In the genomic region with DNA sequence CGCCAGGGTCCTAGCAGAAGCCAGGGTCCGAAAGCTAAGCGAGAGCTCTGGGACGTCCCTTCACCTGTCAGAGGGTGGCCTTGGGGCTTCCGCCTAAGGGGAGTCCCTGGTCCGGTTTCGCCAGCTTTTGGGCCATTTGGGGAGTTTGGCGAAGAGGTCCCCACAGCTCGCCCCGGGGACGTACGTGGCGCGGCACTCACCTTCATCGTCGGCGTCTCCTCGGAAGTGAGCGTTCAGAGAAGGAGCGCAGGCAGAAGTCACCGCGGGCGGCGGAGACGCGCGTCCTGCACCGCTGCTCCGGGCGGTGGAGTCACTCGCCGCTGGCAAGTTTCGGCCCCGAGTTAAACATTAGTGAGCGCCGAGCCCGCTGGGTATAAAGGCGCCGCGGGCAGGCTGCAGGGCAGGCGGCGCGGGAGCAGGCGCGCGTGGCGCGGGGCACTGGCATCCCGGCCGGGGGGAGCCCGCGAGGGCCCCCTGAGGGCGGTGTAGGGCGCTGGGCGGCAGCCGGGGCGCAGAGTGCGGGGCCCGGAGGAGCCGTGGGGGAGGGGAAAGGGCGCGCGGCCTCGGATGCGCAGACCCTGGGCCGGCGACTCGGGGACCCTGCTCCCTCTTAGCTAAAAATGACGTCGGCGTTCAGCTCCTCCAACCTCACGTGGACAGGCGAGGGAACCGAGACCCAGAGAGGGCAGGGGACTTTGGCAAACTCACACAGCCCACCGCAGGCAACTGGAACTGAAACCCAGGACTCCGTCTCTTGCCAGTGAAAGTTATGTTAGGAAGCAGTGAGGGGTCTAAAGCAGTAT, we compare ENCODE assay signal across 1 cellular context.
TF ChIP-seq lines count a peak whose summit lies in the region.

A gene (minus strand): TSS at position 440 of the 803 bp plus-strand sequence. CDS start 234 bp downstream, at position 206.

TF ChIP-seq in HepG2, 621 proteins besides CTCF, POLR2A, EP300 and RAD21 (continued from another document and continues in another):
- TF ChIP-seq ZNF777 (CRISPR knock-in tag; IDR thresholded peaks at IDR 0.05) (peak; percentile 93), KDM3A (CRISPR knock-in tag; IDR thresholded peaks at IDR 0.05; ENCODE audit: low read depth) (0 out of 2 replicates have a peak, but pooled peaks have one; percentile 59), ZNF12 (CRISPR knock-in tag; IDR thresholded peaks at IDR 0.05) (no peak), NR2F1 (CRISPR knock-in tag; IDR thresholded peaks at IDR 0.05) (no peak), ZNF549 (CRISPR knock-in tag; IDR thresholded peaks at IDR 0.05) (no peak), KDM1A (CRISPR knock-in tag; IDR thresholded peaks at IDR 0.05) (peak; percentile 81), MZF1 (CRISPR knock-in tag; IDR thresholded peaks at IDR 0.05; ENCODE audit: borderline replicate concordance) (no peak), ZIK1 (CRISPR knock-in tag; IDR thresholded peaks at IDR 0.05; ENCODE audit: borderline replicate concordance, low read depth) (no peak; the same call in 1 of the 2 replicates), TAF15 (IDR thresholded peaks at IDR 0.05; ENCODE audit: low read depth, low read length, poor library complexity, severe bottlenecking) (no peak), ZNF230 (CRISPR knock-in tag; IDR thresholded peaks at IDR 0.05) (peak; percentile 87; the same call in 1 of the 2 replicates), MTF1 (CRISPR knock-in tag; IDR thresholded peaks at IDR 0.05) (no peak), KLF11 (CRISPR knock-in tag; IDR thresholded peaks at IDR 0.05) (no peak), KDM2A (CRISPR knock-in tag; IDR thresholded peaks at IDR 0.05; ENCODE audit: borderline replicate concordance, low read depth) (peak; percentile 88), KLF15 (CRISPR knock-in tag; IDR thresholded peaks at IDR 0.05; ENCODE audit: borderline replicate concordance) (no peak), TCF12 (IDR thresholded peaks at IDR 0.05) (no peak), TCF12 (CRISPR knock-in tag; IDR thresholded peaks at IDR 0.05) (no peak), ZFAT (CRISPR knock-in tag; conservative IDR thresholded peaks at IDR 0.05) (no peak; the same call in 1 of the 2 replicates), SNAPC2 (CRISPR knock-in tag; IDR thresholded peaks at IDR 0.05) (no peak; the same call in 1 of the 2 replicates), DPF2 (CRISPR knock-in tag; IDR thresholded peaks at IDR 0.05; ENCODE audit: borderline replicate concordance, low read depth) (no peak), REXO4 (CRISPR knock-in tag; IDR thresholded peaks at IDR 0.05; ENCODE audit: borderline replicate concordance) (no peak), NCOA1 (CRISPR knock-in tag; IDR thresholded peaks at IDR 0.05) (0 out of 2 replicates have a peak, but pooled peaks have one; percentile 64), ZNF292 (CRISPR knock-in tag; IDR thresholded peaks at IDR 0.05; ENCODE audit: borderline replicate concordance, low read depth) (peak; percentile 88), TOPORS (CRISPR knock-in tag; IDR thresholded peaks at IDR 0.05) (peak; percentile 66; the same call in 1 of the 2 replicates), FOXC1 (CRISPR knock-in tag; IDR thresholded peaks at IDR 0.05; ENCODE audit: borderline replicate concordance) (no peak), MTA3 (CRISPR knock-in tag; IDR thresholded peaks at IDR 0.05) (no peak), SAP130 (CRISPR knock-in tag; IDR thresholded peaks at IDR 0.05; ENCODE audit: low read depth) (peak; percentile 61), ATM (IDR thresholded peaks at IDR 0.05; ENCODE audit: borderline replicate concordance) (no peak), ZFY (CRISPR knock-in tag; IDR thresholded peaks at IDR 0.05) (peak; percentile 55), HHEX (CRISPR knock-in tag; IDR thresholded peaks at IDR 0.05) (no peak), SPEN (CRISPR knock-in tag; IDR thresholded peaks at IDR 0.05; ENCODE audit: low read depth) (peak; percentile 23; the same call in 1 of the 2 replicates), FOXA1 (IDR thresholded peaks at IDR 0.05) (no peak), FOXA1 (CRISPR knock-in tag; IDR thresholded peaks at IDR 0.05) (no peak), ZNF205 (CRISPR knock-in tag; IDR thresholded peaks at IDR 0.05) (no peak), MEIS2 (CRISPR knock-in tag; IDR thresholded peaks at IDR 0.05) (peak; percentile 26; the same call in 1 of the 2 replicates), ZC3H13 (CRISPR knock-in tag; IDR thresholded peaks at IDR 0.05) (0 out of 2 replicates have a peak, but pooled peaks have one; percentile 39), ZBTB3 (CRISPR knock-in tag; IDR thresholded peaks at IDR 0.05; ENCODE audit: borderline replicate concordance, low read depth) (no peak), ZNF629 (CRISPR knock-in tag; conservative IDR thresholded peaks at IDR 0.05) (0 out of 2 replicates have a peak, but pooled peaks have one; percentile 1), ZBTB20 (CRISPR knock-in tag; IDR thresholded peaks at IDR 0.05; ENCODE audit: borderline replicate concordance, low read depth) (no peak)
- TF ChIP-seq, protein P1, sequence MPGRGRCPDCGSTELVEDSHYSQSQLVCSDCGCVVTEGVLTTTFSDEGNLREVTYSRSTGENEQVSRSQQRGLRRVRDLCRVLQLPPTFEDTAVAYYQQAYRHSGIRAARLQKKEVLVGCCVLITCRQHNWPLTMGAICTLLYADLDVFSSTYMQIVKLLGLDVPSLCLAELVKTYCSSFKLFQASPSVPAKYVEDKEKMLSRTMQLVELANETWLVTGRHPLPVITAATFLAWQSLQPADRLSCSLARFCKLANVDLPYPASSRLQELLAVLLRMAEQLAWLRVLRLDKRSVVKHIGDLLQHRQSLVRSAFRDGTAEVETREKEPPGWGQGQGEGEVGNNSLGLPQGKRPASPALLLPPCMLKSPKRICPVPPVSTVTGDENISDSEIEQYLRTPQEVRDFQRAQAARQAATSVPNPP (CRISPR knock-in tag; IDR thresholded peaks at IDR 0.05) = peak; percentile 68; the same call in 1 of the 2 replicates
- TF ChIP-seq, protein P2, sequence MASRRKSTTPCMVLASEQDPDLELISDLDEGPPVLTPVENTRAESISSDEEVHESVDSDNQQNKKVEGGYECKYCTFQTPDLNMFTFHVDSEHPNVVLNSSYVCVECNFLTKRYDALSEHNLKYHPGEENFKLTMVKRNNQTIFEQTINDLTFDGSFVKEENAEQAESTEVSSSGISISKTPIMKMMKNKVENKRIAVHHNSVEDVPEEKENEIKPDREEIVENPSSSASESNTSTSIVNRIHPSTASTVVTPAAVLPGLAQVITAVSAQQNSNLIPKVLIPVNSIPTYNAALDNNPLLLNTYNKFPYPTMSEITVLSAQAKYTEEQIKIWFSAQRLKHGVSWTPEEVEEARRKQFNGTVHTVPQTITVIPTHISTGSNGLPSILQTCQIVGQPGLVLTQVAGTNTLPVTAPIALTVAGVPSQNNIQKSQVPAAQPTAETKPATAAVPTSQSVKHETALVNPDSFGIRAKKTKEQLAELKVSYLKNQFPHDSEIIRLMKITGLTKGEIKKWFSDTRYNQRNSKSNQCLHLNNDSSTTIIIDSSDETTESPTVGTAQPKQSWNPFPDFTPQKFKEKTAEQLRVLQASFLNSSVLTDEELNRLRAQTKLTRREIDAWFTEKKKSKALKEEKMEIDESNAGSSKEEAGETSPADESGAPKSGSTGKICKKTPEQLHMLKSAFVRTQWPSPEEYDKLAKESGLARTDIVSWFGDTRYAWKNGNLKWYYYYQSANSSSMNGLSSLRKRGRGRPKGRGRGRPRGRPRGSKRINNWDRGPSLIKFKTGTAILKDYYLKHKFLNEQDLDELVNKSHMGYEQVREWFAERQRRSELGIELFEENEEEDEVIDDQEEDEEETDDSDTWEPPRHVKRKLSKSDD (CRISPR knock-in tag; IDR thresholded peaks at IDR 0.05; ENCODE audit: low read depth) = 0 out of 2 replicates have a peak, but pooled peaks have one; percentile 27
- TF ChIP-seq, protein P3, sequence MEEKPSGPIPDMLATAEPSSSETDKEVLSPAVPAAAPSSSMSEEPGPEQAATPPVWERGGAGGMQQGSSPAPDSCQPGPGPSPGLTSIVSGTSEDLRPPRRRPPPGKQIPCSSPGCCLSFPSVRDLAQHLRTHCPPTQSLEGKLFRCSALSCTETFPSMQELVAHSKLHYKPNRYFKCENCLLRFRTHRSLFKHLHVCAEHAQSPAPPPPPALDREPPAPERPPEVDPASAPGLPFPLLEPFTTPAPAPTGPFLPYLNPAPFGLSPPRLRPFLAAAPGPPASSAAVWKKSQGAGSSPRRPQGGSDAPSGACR (CRISPR knock-in tag; IDR thresholded peaks at IDR 0.05) = peak; percentile 44; the same call in 1 of the 2 replicates
- TF ChIP-seq, protein P4, sequence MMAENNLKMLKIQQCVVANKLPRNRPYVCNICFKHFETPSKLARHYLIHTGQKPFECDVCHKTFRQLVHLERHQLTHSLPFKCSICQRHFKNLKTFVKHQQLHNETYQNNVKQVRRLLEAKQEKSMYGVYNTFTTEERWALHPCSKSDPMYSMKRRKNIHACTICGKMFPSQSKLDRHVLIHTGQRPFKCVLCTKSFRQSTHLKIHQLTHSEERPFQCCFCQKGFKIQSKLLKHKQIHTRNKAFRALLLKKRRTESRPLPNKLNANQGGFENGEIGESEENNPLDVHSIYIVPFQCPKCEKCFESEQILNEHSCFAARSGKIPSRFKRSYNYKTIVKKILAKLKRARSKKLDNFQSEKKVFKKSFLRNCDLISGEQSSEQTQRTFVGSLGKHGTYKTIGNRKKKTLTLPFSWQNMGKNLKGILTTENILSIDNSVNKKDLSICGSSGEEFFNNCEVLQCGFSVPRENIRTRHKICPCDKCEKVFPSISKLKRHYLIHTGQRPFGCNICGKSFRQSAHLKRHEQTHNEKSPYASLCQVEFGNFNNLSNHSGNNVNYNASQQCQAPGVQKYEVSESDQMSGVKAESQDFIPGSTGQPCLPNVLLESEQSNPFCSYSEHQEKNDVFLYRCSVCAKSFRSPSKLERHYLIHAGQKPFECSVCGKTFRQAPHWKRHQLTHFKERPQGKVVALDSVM (CRISPR knock-in tag; IDR thresholded peaks at IDR 0.05) = 0 out of 2 replicates have a peak, but pooled peaks have one; percentile 12
- TF ChIP-seq, protein P5, sequence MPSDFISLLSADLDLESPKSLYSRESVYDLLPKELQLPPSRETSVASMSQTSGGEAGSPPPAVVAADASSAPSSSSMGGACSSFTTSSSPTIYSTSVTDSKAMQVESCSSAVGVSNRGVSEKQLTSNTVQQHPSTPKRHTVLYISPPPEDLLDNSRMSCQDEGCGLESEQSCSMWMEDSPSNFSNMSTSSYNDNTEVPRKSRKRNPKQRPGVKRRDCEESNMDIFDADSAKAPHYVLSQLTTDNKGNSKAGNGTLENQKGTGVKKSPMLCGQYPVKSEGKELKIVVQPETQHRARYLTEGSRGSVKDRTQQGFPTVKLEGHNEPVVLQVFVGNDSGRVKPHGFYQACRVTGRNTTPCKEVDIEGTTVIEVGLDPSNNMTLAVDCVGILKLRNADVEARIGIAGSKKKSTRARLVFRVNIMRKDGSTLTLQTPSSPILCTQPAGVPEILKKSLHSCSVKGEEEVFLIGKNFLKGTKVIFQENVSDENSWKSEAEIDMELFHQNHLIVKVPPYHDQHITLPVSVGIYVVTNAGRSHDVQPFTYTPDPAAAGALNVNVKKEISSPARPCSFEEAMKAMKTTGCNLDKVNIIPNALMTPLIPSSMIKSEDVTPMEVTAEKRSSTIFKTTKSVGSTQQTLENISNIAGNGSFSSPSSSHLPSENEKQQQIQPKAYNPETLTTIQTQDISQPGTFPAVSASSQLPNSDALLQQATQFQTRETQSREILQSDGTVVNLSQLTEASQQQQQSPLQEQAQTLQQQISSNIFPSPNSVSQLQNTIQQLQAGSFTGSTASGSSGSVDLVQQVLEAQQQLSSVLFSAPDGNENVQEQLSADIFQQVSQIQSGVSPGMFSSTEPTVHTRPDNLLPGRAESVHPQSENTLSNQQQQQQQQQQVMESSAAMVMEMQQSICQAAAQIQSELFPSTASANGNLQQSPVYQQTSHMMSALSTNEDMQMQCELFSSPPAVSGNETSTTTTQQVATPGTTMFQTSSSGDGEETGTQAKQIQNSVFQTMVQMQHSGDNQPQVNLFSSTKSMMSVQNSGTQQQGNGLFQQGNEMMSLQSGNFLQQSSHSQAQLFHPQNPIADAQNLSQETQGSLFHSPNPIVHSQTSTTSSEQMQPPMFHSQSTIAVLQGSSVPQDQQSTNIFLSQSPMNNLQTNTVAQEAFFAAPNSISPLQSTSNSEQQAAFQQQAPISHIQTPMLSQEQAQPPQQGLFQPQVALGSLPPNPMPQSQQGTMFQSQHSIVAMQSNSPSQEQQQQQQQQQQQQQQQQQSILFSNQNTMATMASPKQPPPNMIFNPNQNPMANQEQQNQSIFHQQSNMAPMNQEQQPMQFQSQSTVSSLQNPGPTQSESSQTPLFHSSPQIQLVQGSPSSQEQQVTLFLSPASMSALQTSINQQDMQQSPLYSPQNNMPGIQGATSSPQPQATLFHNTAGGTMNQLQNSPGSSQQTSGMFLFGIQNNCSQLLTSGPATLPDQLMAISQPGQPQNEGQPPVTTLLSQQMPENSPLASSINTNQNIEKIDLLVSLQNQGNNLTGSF (CRISPR knock-in tag; IDR thresholded peaks at IDR 0.05) = peak; percentile 50; the same call in 1 of the 2 replicates
- TF ChIP-seq, protein P6, sequence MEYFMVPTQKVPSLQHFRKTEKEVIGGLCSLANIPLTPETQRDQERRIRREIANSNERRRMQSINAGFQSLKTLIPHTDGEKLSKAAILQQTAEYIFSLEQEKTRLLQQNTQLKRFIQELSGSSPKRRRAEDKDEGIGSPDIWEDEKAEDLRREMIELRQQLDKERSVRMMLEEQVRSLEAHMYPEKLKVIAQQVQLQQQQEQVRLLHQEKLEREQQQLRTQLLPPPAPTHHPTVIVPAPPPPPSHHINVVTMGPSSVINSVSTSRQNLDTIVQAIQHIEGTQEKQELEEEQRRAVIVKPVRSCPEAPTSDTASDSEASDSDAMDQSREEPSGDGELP (IDR thresholded peaks at IDR 0.05; ENCODE audit: borderline replicate concordance, low read depth) = peak; percentile 28; the same call in 1 of the 2 replicates
- TF ChIP-seq, protein P7, sequence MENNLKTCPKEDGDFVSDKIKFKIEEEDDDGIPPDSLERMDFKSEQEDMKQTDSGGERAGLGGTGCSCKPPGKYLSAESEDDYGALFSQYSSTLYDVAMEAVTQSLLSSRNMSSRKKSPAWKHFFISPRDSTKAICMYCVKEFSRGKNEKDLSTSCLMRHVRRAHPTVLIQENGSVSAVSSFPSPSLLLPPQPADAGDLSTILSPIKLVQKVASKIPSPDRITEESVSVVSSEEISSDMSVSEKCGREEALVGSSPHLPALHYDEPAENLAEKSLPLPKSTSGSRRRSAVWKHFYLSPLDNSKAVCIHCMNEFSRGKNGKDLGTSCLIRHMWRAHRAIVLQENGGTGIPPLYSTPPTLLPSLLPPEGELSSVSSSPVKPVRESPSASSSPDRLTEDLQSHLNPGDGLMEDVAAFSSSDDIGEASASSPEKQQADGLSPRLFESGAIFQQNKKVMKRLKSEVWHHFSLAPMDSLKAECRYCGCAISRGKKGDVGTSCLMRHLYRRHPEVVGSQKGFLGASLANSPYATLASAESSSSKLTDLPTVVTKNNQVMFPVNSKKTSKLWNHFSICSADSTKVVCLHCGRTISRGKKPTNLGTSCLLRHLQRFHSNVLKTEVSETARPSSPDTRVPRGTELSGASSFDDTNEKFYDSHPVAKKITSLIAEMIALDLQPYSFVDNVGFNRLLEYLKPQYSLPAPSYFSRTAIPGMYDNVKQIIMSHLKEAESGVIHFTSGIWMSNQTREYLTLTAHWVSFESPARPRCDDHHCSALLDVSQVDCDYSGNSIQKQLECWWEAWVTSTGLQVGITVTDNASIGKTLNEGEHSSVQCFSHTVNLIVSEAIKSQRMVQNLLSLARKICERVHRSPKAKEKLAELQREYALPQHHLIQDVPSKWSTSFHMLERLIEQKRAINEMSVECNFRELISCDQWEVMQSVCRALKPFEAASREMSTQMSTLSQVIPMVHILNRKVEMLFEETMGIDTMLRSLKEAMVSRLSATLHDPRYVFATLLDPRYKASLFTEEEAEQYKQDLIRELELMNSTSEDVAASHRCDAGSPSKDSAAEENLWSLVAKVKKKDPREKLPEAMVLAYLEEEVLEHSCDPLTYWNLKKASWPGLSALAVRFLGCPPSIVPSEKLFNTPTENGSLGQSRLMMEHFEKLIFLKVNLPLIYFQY (CRISPR knock-in tag; IDR thresholded peaks at IDR 0.05; ENCODE audit: borderline replicate concordance) = no peak
